1 cellular context compared by ENCODE assay signal in the genomic region with DNA sequence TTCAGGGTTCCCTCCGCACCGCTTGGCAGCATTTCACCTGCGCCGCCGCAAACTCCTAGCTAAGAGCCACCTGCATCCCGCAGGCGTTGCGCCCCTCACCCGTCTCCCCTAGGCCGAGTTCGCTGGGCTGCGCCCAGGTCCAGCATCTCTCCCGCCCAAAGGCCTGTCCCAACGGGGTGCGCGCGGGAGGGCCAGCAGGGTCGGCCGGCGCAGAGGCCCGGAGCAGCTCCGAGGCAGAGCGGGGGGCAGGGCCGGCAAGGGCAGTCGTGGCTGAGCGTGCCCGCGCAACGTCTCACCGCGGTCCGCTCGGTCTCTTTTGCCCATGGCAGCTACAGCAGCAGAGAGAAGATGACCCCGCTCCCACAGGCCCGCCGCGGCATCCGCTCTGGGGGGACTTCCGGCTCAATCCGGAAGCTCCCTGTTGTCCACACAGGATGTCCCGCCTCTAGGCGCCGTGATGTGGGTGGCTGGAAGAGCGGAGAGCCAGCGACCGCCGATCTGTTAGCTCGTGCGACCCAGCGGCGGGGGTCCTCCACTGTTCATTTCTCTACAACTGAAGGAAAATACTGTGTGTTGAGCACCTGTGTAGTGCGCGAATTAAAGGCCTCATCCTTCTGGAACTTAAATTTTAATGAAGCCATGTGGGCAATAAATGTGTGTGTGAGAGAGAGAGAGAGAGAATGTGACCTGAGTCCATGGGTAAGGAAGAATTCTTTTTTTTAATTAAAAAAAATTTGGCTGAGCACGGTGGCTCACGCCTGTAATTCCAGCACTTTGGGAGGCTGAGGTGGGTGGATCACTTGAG.
TF ChIP-seq lines count a peak whose summit lies in the region.

A gene (minus strand): TSS at position 387 of the 805 bp plus-strand sequence. CDS start 63 bp downstream, at position 324.

TF ChIP-seq in K562, 482 proteins besides CTCF, POLR2A, EP300 and RAD21 (continued from another document and continues in another):
- TF ChIP-seq, protein P1, sequence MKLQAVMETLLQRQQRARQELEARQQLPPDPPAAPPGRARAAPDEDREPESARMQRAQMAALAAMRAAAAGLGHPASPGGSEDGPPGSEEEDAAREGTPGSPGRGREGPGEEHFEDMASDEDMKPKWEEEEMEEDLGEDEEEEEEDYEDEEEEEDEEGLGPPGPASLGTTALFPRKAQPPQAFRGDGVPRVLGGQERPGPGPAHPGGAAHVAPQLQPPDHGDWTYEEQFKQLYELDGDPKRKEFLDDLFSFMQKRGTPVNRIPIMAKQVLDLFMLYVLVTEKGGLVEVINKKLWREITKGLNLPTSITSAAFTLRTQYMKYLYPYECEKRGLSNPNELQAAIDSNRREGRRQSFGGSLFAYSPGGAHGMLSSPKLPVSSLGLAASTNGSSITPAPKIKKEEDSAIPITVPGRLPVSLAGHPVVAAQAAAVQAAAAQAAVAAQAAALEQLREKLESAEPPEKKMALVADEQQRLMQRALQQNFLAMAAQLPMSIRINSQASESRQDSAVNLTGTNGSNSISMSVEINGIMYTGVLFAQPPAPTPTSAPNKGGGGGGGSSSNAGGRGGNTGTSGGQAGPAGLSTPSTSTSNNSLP (IDR thresholded peaks at IDR 0.05; ENCODE audit: borderline replicate concordance, low read depth, low read length): no peak
- no peak for TF ChIP-seq RAD51 (IDR thresholded peaks at IDR 0.05; ENCODE audit: borderline replicate concordance, low read depth)
- TF ChIP-seq KAT8 (IDR thresholded peaks at IDR 0.05; ENCODE audit: low read depth): no peak
- no peak for TF ChIP-seq YBX1 (IDR thresholded peaks at IDR 0.05)
- TF ChIP-seq DDX20 (tag; IDR thresholded peaks at IDR 0.05; ENCODE audit: low read depth): no peak
- TF ChIP-seq, protein P2, sequence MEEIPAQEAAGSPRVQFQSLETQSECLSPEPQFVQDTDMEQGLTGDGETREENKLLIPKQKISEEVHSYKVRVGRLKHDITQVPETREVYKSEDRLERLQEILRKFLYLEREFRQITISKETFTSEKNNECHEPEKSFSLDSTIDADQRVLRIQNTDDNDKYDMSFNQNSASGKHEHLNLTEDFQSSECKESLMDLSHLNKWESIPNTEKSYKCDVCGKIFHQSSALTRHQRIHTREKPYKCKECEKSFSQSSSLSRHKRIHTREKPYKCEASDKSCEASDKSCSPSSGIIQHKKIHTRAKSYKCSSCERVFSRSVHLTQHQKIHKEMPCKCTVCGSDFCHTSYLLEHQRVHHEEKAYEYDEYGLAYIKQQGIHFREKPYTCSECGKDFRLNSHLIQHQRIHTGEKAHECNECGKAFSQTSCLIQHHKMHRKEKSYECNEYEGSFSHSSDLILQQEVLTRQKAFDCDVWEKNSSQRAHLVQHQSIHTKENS (CRISPR knock-in tag; IDR thresholded peaks at IDR 0.05): no peak
- no peak for TF ChIP-seq MAFF (IDR thresholded peaks at IDR 0.05; ENCODE audit: low read length)
- TF ChIP-seq, protein P3, sequence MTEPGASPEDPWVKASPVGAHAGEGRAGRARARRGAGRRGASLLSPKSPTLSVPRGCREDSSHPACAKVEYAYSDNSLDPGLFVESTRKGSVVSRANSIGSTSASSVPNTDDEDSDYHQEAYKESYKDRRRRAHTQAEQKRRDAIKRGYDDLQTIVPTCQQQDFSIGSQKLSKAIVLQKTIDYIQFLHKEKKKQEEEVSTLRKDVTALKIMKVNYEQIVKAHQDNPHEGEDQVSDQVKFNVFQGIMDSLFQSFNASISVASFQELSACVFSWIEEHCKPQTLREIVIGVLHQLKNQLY (CRISPR knock-in tag; conservative IDR thresholded peaks at IDR 0.05): no peak
- TF ChIP-seq, protein P4, sequence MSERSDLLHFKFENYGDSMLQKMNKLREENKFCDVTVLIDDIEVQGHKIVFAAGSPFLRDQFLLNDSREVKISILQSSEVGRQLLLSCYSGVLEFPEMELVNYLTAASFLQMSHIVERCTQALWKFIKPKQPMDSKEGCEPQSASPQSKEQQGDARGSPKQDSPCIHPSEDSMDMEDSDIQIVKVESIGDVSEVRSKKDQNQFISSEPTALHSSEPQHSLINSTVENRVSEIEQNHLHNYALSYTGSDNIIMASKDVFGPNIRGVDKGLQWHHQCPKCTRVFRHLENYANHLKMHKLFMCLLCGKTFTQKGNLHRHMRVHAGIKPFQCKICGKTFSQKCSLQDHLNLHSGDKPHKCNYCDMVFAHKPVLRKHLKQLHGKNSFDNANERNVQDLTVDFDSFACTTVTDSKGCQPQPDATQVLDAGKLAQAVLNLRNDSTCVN (CRISPR knock-in tag; IDR thresholded peaks at IDR 0.05): no peak
- no peak for TF ChIP-seq SIRT6 (IDR thresholded peaks at IDR 0.05; ENCODE audit: low read depth, low read length)
- TF ChIP-seq, protein P5, sequence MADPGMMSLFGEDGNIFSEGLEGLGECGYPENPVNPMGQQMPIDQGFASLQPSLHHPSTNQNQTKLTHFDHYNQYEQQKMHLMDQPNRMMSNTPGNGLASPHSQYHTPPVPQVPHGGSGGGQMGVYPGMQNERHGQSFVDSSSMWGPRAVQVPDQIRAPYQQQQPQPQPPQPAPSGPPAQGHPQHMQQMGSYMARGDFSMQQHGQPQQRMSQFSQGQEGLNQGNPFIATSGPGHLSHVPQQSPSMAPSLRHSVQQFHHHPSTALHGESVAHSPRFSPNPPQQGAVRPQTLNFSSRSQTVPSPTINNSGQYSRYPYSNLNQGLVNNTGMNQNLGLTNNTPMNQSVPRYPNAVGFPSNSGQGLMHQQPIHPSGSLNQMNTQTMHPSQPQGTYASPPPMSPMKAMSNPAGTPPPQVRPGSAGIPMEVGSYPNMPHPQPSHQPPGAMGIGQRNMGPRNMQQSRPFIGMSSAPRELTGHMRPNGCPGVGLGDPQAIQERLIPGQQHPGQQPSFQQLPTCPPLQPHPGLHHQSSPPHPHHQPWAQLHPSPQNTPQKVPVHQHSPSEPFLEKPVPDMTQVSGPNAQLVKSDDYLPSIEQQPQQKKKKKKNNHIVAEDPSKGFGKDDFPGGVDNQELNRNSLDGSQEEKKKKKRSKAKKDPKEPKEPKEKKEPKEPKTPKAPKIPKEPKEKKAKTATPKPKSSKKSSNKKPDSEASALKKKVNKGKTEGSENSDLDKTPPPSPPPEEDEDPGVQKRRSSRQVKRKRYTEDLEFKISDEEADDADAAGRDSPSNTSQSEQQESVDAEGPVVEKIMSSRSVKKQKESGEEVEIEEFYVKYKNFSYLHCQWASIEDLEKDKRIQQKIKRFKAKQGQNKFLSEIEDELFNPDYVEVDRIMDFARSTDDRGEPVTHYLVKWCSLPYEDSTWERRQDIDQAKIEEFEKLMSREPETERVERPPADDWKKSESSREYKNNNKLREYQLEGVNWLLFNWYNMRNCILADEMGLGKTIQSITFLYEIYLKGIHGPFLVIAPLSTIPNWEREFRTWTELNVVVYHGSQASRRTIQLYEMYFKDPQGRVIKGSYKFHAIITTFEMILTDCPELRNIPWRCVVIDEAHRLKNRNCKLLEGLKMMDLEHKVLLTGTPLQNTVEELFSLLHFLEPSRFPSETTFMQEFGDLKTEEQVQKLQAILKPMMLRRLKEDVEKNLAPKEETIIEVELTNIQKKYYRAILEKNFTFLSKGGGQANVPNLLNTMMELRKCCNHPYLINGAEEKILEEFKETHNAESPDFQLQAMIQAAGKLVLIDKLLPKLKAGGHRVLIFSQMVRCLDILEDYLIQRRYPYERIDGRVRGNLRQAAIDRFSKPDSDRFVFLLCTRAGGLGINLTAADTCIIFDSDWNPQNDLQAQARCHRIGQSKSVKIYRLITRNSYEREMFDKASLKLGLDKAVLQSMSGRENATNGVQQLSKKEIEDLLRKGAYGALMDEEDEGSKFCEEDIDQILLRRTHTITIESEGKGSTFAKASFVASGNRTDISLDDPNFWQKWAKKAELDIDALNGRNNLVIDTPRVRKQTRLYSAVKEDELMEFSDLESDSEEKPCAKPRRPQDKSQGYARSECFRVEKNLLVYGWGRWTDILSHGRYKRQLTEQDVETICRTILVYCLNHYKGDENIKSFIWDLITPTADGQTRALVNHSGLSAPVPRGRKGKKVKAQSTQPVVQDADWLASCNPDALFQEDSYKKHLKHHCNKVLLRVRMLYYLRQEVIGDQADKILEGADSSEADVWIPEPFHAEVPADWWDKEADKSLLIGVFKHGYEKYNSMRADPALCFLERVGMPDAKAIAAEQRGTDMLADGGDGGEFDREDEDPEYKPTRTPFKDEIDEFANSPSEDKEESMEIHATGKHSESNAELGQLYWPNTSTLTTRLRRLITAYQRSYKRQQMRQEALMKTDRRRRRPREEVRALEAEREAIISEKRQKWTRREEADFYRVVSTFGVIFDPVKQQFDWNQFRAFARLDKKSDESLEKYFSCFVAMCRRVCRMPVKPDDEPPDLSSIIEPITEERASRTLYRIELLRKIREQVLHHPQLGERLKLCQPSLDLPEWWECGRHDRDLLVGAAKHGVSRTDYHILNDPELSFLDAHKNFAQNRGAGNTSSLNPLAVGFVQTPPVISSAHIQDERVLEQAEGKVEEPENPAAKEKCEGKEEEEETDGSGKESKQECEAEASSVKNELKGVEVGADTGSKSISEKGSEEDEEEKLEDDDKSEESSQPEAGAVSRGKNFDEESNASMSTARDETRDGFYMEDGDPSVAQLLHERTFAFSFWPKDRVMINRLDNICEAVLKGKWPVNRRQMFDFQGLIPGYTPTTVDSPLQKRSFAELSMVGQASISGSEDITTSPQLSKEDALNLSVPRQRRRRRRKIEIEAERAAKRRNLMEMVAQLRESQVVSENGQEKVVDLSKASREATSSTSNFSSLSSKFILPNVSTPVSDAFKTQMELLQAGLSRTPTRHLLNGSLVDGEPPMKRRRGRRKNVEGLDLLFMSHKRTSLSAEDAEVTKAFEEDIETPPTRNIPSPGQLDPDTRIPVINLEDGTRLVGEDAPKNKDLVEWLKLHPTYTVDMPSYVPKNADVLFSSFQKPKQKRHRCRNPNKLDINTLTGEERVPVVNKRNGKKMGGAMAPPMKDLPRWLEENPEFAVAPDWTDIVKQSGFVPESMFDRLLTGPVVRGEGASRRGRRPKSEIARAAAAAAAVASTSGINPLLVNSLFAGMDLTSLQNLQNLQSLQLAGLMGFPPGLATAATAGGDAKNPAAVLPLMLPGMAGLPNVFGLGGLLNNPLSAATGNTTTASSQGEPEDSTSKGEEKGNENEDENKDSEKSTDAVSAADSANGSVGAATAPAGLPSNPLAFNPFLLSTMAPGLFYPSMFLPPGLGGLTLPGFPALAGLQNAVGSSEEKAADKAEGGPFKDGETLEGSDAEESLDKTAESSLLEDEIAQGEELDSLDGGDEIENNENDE (IDR thresholded peaks at IDR 0.05; ENCODE audit: low read depth, low read length): no peak
- TF ChIP-seq ZNF175 (CRISPR knock-in tag; IDR thresholded peaks at IDR 0.05; ENCODE audit: low read depth): no peak
- no peak for TF ChIP-seq PTRF (tag; IDR thresholded peaks at IDR 0.05)
- TF ChIP-seq ZFX (CRISPR knock-in tag; IDR thresholded peaks at IDR 0.05): peak; percentile 96
- TF ChIP-seq CXXC5 (CRISPR knock-in tag; IDR thresholded peaks at IDR 0.05): peak; percentile 56; the same call in 1 of the 2 replicates
- TF ChIP-seq, protein P6, sequence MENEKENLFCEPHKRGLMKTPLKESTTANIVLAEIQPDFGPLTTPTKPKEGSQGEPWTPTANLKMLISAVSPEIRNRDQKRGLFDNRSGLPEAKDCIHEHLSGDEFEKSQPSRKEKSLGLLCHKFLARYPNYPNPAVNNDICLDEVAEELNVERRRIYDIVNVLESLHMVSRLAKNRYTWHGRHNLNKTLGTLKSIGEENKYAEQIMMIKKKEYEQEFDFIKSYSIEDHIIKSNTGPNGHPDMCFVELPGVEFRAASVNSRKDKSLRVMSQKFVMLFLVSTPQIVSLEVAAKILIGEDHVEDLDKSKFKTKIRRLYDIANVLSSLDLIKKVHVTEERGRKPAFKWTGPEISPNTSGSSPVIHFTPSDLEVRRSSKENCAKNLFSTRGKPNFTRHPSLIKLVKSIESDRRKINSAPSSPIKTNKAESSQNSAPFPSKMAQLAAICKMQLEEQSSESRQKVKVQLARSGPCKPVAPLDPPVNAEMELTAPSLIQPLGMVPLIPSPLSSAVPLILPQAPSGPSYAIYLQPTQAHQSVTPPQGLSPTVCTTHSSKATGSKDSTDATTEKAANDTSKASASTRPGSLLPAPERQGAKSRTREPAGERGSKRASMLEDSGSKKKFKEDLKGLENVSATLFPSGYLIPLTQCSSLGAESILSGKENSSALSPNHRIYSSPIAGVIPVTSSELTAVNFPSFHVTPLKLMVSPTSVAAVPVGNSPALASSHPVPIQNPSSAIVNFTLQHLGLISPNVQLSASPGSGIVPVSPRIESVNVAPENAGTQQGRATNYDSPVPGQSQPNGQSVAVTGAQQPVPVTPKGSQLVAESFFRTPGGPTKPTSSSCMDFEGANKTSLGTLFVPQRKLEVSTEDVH (IDR thresholded peaks at IDR 0.05; ENCODE audit: low read depth, partially characterized antibody): peak; percentile 88
- no peak for TF ChIP-seq NFIX (CRISPR knock-in tag; IDR thresholded peaks at IDR 0.05; ENCODE audit: low read depth)
- no peak for TF ChIP-seq ZKSCAN8 (CRISPR knock-in tag; IDR thresholded peaks at IDR 0.05)
- TF ChIP-seq GATAD2A (IDR thresholded peaks at IDR 0.05): no peak
- TF ChIP-seq, protein P7, sequence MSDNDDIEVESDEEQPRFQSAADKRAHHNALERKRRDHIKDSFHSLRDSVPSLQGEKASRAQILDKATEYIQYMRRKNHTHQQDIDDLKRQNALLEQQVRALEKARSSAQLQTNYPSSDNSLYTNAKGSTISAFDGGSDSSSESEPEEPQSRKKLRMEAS (CRISPR knock-in tag; IDR thresholded peaks at IDR 0.05): peak; percentile 55
- TF ChIP-seq ZNF354B (CRISPR knock-in tag; IDR thresholded peaks at IDR 0.05): no peak
- TF ChIP-seq ZNF174 (CRISPR knock-in tag; IDR thresholded peaks at IDR 0.05): no peak
- TF ChIP-seq FOXA3 (CRISPR knock-in tag; conservative IDR thresholded peaks at IDR 0.05 in 1 of 2, IDR thresholded peaks at IDR 0.05 in 1 of 2): peak in 1 of 2 experiments; percentile 69; a peak in 1 of 4 replicates
- TF ChIP-seq CREBBP (IDR thresholded peaks at IDR 0.05; ENCODE audit: low read depth, low read length): no peak
- TF ChIP-seq ZEB2 (IDR thresholded peaks at IDR 0.05): no peak
- TF ChIP-seq, protein P8, sequence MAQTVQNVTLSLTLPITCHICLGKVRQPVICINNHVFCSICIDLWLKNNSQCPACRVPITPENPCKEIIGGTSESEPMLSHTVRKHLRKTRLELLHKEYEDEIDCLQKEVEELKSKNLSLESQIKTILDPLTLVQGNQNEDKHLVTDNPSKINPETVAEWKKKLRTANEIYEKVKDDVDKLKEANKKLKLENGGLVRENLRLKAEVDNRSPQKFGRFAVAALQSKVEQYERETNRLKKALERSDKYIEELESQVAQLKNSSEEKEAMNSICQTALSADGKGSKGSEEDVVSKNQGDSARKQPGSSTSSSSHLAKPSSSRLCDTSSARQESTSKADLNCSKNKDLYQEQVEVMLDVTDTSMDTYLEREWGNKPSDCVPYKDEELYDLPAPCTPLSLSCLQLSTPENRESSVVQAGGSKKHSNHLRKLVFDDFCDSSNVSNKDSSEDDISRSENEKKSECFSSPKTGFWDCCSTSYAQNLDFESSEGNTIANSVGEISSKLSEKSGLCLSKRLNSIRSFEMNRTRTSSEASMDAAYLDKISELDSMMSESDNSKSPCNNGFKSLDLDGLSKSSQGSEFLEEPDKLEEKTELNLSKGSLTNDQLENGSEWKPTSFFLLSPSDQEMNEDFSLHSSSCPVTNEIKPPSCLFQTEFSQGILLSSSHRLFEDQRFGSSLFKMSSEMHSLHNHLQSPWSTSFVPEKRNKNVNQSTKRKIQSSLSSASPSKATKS (CRISPR knock-in tag; IDR thresholded peaks at IDR 0.05): no peak
- peak; percentile 89 for TF ChIP-seq ETV5 (CRISPR knock-in tag; IDR thresholded peaks at IDR 0.05; ENCODE audit: low read depth)
- no peak for TF ChIP-seq SREBF1 (IDR thresholded peaks at IDR 0.05; ENCODE audit: borderline replicate concordance, low read depth, low read length)
- TF ChIP-seq EGR1 (conservative IDR thresholded peaks at IDR 0.05): peak; percentile 61
